8 cellular contexts compared by ENCODE assay signal in genomic region chr11:75350743-75351540, GRCh38. TPM values are rescaled to one million over a fixed set of nuclear protein-coding genes. Genes with fewer than 3 reads are reported as not detected.
DNase-seq lines count a peak whose midpoint lies in the region; ATAC-seq, FAIRE-seq and TF ChIP-seq lines count a peak whose summit lies in the region.

No MANE protein-coding gene starts in this region.

- TF ChIP-seq CTCF in BJ (IDR thresholded peaks at IDR 0.05; ENCODE audit: insufficient read depth, low read depth, low read length) = 0 out of 2 replicates have a peak, but pooled peaks have one; percentile 0
- no peak for TF ChIP-seq CTCF in WTC11 (IDR thresholded peaks at IDR 0.05)

- H3K4me3 ChIP-seq in BJ (ENCODE audit: low read depth, low read length) = peak overlapping the region; percentile 53
- peak overlapping the region; percentile 62 for H3K4me3 ChIP-seq in HUES64 (ENCODE audit: low read length)

- H3K36me3 Mint-ChIP-seq in WTC11 = peaks cover 5% of the 10 kb centered on the region; the same call in 1 of the 2 replicates
- H3K36me3 Mint-ChIP-seq in stimulated activated naive CD8-positive, alpha-beta T cell treated with anti-CD3 and anti-CD28 coated beads, Interleukin-15, Interleukin-2, amounts not matched to agents 100 ng/mL and 50 ng/mL, for 24 hours (ENCODE audit: low read depth) = no peaks in the 10 kb centered on the region

- H3K9me3 Mint-ChIP-seq in WTC11 = no peaks in the 10 kb centered on the region
- H3K9me3 Mint-ChIP-seq in stimulated activated naive CD8-positive, alpha-beta T cell treated with anti-CD3 and anti-CD28 coated beads, Interleukin-15, Interleukin-2, amounts not matched to agents 100 ng/mL and 50 ng/mL, for 24 hours = no peaks in the 10 kb centered on the region

- H3K4me1 Mint-ChIP-seq in WTC11 = peaks cover 66% of the 10 kb centered on the region
- H3K4me1 Mint-ChIP-seq in stimulated activated naive CD8-positive, alpha-beta T cell treated with anti-CD3 and anti-CD28 coated beads, Interleukin-15, Interleukin-2, amounts not matched to agents 100 ng/mL and 50 ng/mL, for 24 hours (ENCODE audit: low read depth) = peaks cover 64% of the 10 kb centered on the region

- H3K36me3 ChIP-seq in BJ (ENCODE audit: control insufficient read depth, insufficient read depth, low read length) (no peaks in the 10 kb centered on the region), HUES64 (ENCODE audit: insufficient read depth, low read length) (no peaks in the 10 kb centered on the region; the same call in 1 of the 2 replicates)

- FAIRE-seq in H54 (lab: Jason Lieb, UNC) = no peak

- no peaks in the 10 kb centered on the region for H3K9me3 ChIP-seq in HUES64 (ENCODE audit: insufficient read depth, low read depth, low read length)

- peaks cover 30% of the 10 kb centered on the region for H3K4me1 ChIP-seq in HUES64 (ENCODE audit: insufficient read depth, low read length)

- peak overlapping the region; percentile 95 for H3K27ac Mint-ChIP-seq in WTC11
- H3K27ac Mint-ChIP-seq in stimulated activated naive CD8-positive, alpha-beta T cell treated with anti-CD3 and anti-CD28 coated beads, Interleukin-15, Interleukin-2, amounts not matched to agents 100 ng/mL and 50 ng/mL, for 24 hours = peak overlapping the region; percentile 82

- H3K4me3 Mint-ChIP-seq in WTC11 = peak overlapping the region; percentile 80
- peak overlapping the region; percentile 85 for H3K4me3 Mint-ChIP-seq in stimulated activated naive CD8-positive, alpha-beta T cell treated with anti-CD3 and anti-CD28 coated beads, Interleukin-15, Interleukin-2, amounts not matched to agents 100 ng/mL and 50 ng/mL, for 24 hours

- 5% methylated on average over 47 of the region's 47 CpGs for WGBS in HUES64

- ATAC-seq in WTC11 = peak; percentile 43

- CTCF ChIA-PET in BJ (lab: Yijun Ruan, JAX) = interaction anchor here (0.6 to 2.1 kb wide), 5 partner anchors 11 to 71 kb away, joined by 3 to 6 read pairs (median 4); no protein-coding TSS in a partner anchor
- CTCF ChIA-PET in WTC11 (lab: Charles Lee) = interaction anchor here (1.0 to 6.9 kb wide), 6 partner anchors 9 to 71 kb away, joined by 3 to 34 read pairs (median 4); no protein-coding TSS in a partner anchor

- TF ChIP-seq POLR2A in H54 (IDR thresholded peaks at IDR 0.05; ENCODE audit: low read depth, low read length) = no peak

- POLR2A ChIA-PET in BJ (lab: Charles Lee) (no interaction called here), WTC11 (lab: Charles Lee) (interaction anchor here (0.9 to 1.7 kb wide), 2 partner anchors 11 to 16 kb away, joined by 4 to 6 read pairs; no protein-coding TSS in a partner anchor)

- H3K27me3 Mint-ChIP-seq in WTC11 (ENCODE audit: low read depth) = peaks cover 8% of the 10 kb centered on the region
- H3K27me3 Mint-ChIP-seq in stimulated activated naive CD8-positive, alpha-beta T cell treated with anti-CD3 and anti-CD28 coated beads, Interleukin-15, Interleukin-2, amounts not matched to agents 100 ng/mL and 50 ng/mL, for 24 hours = no peaks in the 10 kb centered on the region

- H3K27me3 ChIP-seq in BJ (ENCODE audit: control insufficient read depth, insufficient read depth, low read length) (no peaks in the 10 kb centered on the region), HUES64 (ENCODE audit: insufficient read depth, low read length) (peaks cover 21% of the 10 kb centered on the region)

- DNase-seq in BJ (ENCODE audit: low read depth) (no peak), WTC11 (ENCODE audit: low spot score) (peak; percentile 56), dedifferentiated amniotic fluid mesenchymal stem cell (ENCODE audit: extremely low spot score) (peak; percentile 16), lung microvascular endothelial cell (ENCODE audit: low read depth in 2 of 2) (peak; percentile 49 to 64), GM19238 (ENCODE audit: insufficient read length, low spot score) (no peak), H54 (ENCODE audit: insufficient read length, low spot score) (no peak)

- peak overlapping the region; percentile 72; the same call in 1 of the 2 replicates for H3K27ac ChIP-seq in HUES64 (ENCODE audit: low read depth, low read length)

- H3K9ac ChIP-seq in HUES64 (ENCODE audit: low read depth, low read length) = peak overlapping the region; percentile 62

TF ChIP-seq in WTC11, 78 proteins besides CTCF, POLR2A, EP300 and RAD21 (continues in another document):
- TF ChIP-seq E2F4 (CRISPR knock-in tag; IDR thresholded peaks at IDR 0.05; ENCODE audit: borderline replicate concordance, low read depth) (0 out of 2 replicates have a peak, but pooled peaks have one; percentile 27), ZBTB21 (CRISPR knock-in tag; IDR thresholded peaks at IDR 0.05; ENCODE audit: borderline replicate concordance) (no peak), TEAD4 (CRISPR knock-in tag; IDR thresholded peaks at IDR 0.05) (peak; percentile 57; the same call in 1 of the 2 replicates), MAX (CRISPR knock-in tag; IDR thresholded peaks at IDR 0.05) (peak; percentile 67; the same call in 1 of the 2 replicates), ARID4B (CRISPR knock-in tag; IDR thresholded peaks at IDR 0.05; ENCODE audit: borderline replicate concordance) (peak; percentile 77; the same call in 1 of the 2 replicates), ZBTB43 (CRISPR knock-in tag; IDR thresholded peaks at IDR 0.05) (0 out of 2 replicates have a peak, but pooled peaks have one; percentile 82), NFYB (CRISPR knock-in tag; conservative IDR thresholded peaks at IDR 0.05; ENCODE audit: low read depth) (no peak), TEAD1 (CRISPR knock-in tag; IDR thresholded peaks at IDR 0.05) (peak; percentile 34), NR1H2 (CRISPR knock-in tag; IDR thresholded peaks at IDR 0.05) (no peak), KAT7 (CRISPR knock-in tag; IDR thresholded peaks at IDR 0.05; ENCODE audit: borderline replicate concordance) (peak; percentile 82; the same call in 1 of the 2 replicates), ZNF671 (CRISPR knock-in tag; IDR thresholded peaks at IDR 0.05) (no peak), ZNF219 (CRISPR knock-in tag; IDR thresholded peaks at IDR 0.05; ENCODE audit: borderline replicate concordance) (0 out of 2 replicates have a peak, but pooled peaks have one; percentile 58)

RNA-seq across cellular contexts. Expression of gene ARRB1, which starts 0.5 kb away (rescaled TPM):
- polyA plus RNA-seq in BJ (2011; rRNA removed) = 10.0 and 15.7 TPM in 2 replicates
- 14.8 and 25.2 TPM in 2 replicates for polyA minus RNA-seq in BJ (2011; rRNA and poly(A)+ RNA removed)
- polyA plus RNA-seq in HUES64 (2013, experiment 1 of 2) = 23.4 TPM
- 30.1 TPM for polyA plus RNA-seq in HUES64 (2013, experiment 2 of 2)
- 81.0 to 90.1 TPM (median 82.9 TPM) in 3 replicates for total RNA-seq in WTC11 (2021)
- total RNA-seq in lung microvascular endothelial cell = 153 and 191 TPM in 2 replicates

RNA-seq across cellular contexts. Expression of gene RPS3, which starts 48.4 kb away (rescaled TPM):
- 3,005 and 3,406 TPM in 2 replicates for polyA plus RNA-seq in BJ (2011; rRNA removed)
- polyA minus RNA-seq in BJ (2011; rRNA and poly(A)+ RNA removed) = 700 and 1,218 TPM in 2 replicates
- polyA plus RNA-seq in HUES64 (2013, experiment 1 of 2) = 2,933 TPM
- polyA plus RNA-seq in HUES64 (2013, experiment 2 of 2) = 3,389 TPM
- total RNA-seq in WTC11 (2021) = 3,967 to 4,516 TPM (median 4,446 TPM) in 3 replicates
- total RNA-seq in lung microvascular endothelial cell = 2,222 and 2,243 TPM in 2 replicates

Comparison
In these comparisons a context has a peak if more than half of its experiments do, and no peak if none do; other contexts are left out.
1. DNase-seq: peak in WTC11 (single experiment), dedifferentiated amniotic fluid mesenchymal stem cell (single experiment) and lung microvascular endothelial cell (2 of 2); none in BJ (single experiment), GM19238 (single experiment) and H54 (single experiment).